ENCODE assay signal across 1 cellular context in genomic region chr1:42756956-42757891, GRCh38.
TF ChIP-seq lines count a peak whose summit lies in the region.

No MANE protein-coding gene starts in this region.

TF ChIP-seq in HepG2, 621 proteins besides CTCF, POLR2A, EP300 and RAD21:
- TF ChIP-seq THAP11 (CRISPR knock-in tag; IDR thresholded peaks at IDR 0.05) (0 out of 2 replicates have a peak, but pooled peaks have one; percentile 27), HNF4G (IDR thresholded peaks at IDR 0.05; ENCODE audit: borderline replicate concordance, low read depth, low read length) (no peak), HNF4G (CRISPR knock-in tag; IDR thresholded peaks at IDR 0.05; ENCODE audit: borderline replicate concordance, low read depth) (no peak), SAP130 (CRISPR knock-in tag; IDR thresholded peaks at IDR 0.05; ENCODE audit: low read depth) (peak; percentile 28; the same call in 1 of the 2 replicates), ZNF451 (CRISPR knock-in tag; IDR thresholded peaks at IDR 0.05) (no peak), GABPA (IDR thresholded peaks at IDR 0.05; ENCODE audit: low read depth, low read length) (0 out of 2 replicates have a peak, but pooled peaks have one; percentile 14), GABPA (CRISPR knock-in tag; IDR thresholded peaks at IDR 0.05; ENCODE audit: low read depth) (peak; percentile 85), GABPB1 (CRISPR knock-in tag; IDR thresholded peaks at IDR 0.05) (peak; percentile 71; the same call in 1 of the 2 replicates), ELF3 (CRISPR knock-in tag; IDR thresholded peaks at IDR 0.05) (0 out of 2 replicates have a peak, but pooled peaks have one; percentile 26), ZNF770 (CRISPR knock-in tag; IDR thresholded peaks at IDR 0.05) (peak; percentile 70), SMAD3 (CRISPR knock-in tag; IDR thresholded peaks at IDR 0.05) (no peak), SMC3 (IDR thresholded peaks at IDR 0.05; ENCODE audit: low read length) (peak; percentile 55), ETV5 (CRISPR knock-in tag; IDR thresholded peaks at IDR 0.05; ENCODE audit: borderline replicate concordance) (peak; percentile 90), CBX5 (CRISPR knock-in tag; IDR thresholded peaks at IDR 0.05; ENCODE audit: borderline replicate concordance) (no peak), ZNF12 (CRISPR knock-in tag; IDR thresholded peaks at IDR 0.05) (peak; percentile 92), CC2D1A (CRISPR knock-in tag; IDR thresholded peaks at IDR 0.05) (0 out of 2 replicates have a peak, but pooled peaks have one; percentile 25), NRL (CRISPR knock-in tag; IDR thresholded peaks at IDR 0.05; ENCODE audit: borderline replicate concordance) (no peak), ZNF331 (CRISPR knock-in tag; IDR thresholded peaks at IDR 0.05) (0 out of 2 replicates have a peak, but pooled peaks have one; percentile 14), ZNF138 (CRISPR knock-in tag; IDR thresholded peaks at IDR 0.05; ENCODE audit: low read depth) (no peak), STAG1 (CRISPR knock-in tag; IDR thresholded peaks at IDR 0.05) (peak; percentile 54), FOXO4 (CRISPR knock-in tag; conservative IDR thresholded peaks at IDR 0.05) (no peak), XRCC5 (optimal IDR thresholded peaks at IDR 0.05; ENCODE audit: low read length) (peak; percentile 36), ELF1 (CRISPR knock-in tag; IDR thresholded peaks at IDR 0.05) (peak; percentile 85)
